In the genomic region with DNA sequence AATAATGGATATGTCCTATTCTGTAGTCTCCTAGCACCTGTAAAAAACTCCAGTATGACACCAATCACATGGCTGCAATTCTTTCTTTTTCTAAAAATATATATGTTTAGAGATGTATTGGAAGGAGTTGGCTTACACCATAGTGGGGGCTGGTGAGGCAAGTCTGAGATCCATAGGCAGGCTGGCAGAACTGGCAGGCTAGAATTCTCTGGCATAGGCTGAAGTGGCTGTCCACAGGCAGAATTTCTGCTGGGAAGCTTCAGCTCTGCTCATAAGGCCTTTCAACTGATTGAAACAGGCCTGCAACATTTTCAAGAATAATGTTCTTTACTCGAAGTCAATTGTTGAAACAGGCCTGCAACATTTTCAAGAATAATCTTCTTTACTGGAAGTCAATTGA, we compare ENCODE assay signal across 34 cellular contexts. TPM values are rescaled to one million over a fixed set of nuclear protein-coding genes. Genes with fewer than 3 reads are reported as not detected.
"Had no signal": no experiment of that assay in that cellular context is flagged by ENCODE, and none has a peak within 500 bp of the region (broad histone marks: within the 10 kb centered on the region; RNA-seq: fewer than 3 reads in every experiment).

No MANE protein-coding gene starts in this region.

- H3K36me3 ChIP-seq: esophagus squamous epithelium, heart right ventricle, lower lobe of right lung, sigmoid colon, thyroid gland, upper lobe of left lung had no signal

- H3K4me3 ChIP-seq: esophagus squamous epithelium, heart right ventricle, lower lobe of right lung, sigmoid colon, thyroid gland, upper lobe of left lung had no signal

- FAIRE-seq: bronchial epithelial cell, colon, endometrium, small intestine had no signal

- H3K27ac ChIP-seq: epithelial cell of prostate, esophagus squamous epithelium, heart right ventricle, lower lobe of right lung, thyroid gland, upper lobe of left lung had no signal

- H3K9me3 ChIP-seq: esophagus squamous epithelium, lower lobe of right lung, sigmoid colon, thyroid gland, upper lobe of left lung had no signal

- H3K27me3 ChIP-seq: esophagus squamous epithelium, heart right ventricle, sigmoid colon, thyroid gland, upper lobe of left lung had no signal

- H3K27me3 Mint-ChIP-seq: progenitor cell of endocrine pancreas had no signal

- H3K4me3 Mint-ChIP-seq: activated CD4-positive, alpha-beta T cell treated with anti-CD3 and anti-CD28 coated beads for 36 hours; activated T-cell treated with anti-CD3 and anti-CD28 coated beads, Interleukin-2, amount 50 U/mL, for 72 hours; central memory CD8-positive, alpha-beta T cell; natural killer cell; stimulated activated memory B cell treated with anti-CD40 and anti-IgM and Interleukin-4, amounts not matched to agents 10 μg/mL and 1 μg/mL and 100 μg/mL, for 72 hours; stimulated activated naive CD8-positive, alpha-beta T cell treated with anti-CD3 and anti-CD28 coated beads, Interleukin-15, amount 100 ng/mL, for 72 hours; T-helper 2 cell treated with Interferon-gamma antibody and Interleukin-4, amounts not matched to agents 5 μg/mL and 100 μg/mL, for 36 hours had no signal

- H3K36me3 Mint-ChIP-seq: activated naive CD4-positive, alpha-beta T cell treated with anti-CD3 and anti-CD28 coated beads, Interleukin-2, amount 50 U/mL, for 72 hours; natural killer cell; stimulated activated memory B cell treated with anti-CD40 and anti-IgM and Interleukin-4, amounts not matched to agents 10 μg/mL and 1 μg/mL and 100 μg/mL, for 72 hours had no signal

- ATAC-seq: activated CD4-positive, alpha-beta T cell treated with anti-CD3 and anti-CD28 coated beads for 36 hours; activated naive CD4-positive, alpha-beta T cell treated with anti-CD3 and anti-CD28 coated beads, Interleukin-2, amount 50 U/mL, for 72 hours; activated T-cell treated with anti-CD3 and anti-CD28 coated beads, Interleukin-2, amount 50 U/mL, for 72 hours; left lobe of liver; lower lobe of right lung; natural killer cell; stimulated activated memory B cell treated with anti-CD40 and anti-IgM and Interleukin-4, amounts not matched to agents 10 μg/mL and 1 μg/mL and 100 μg/mL, for 72 hours; stimulated activated naive CD8-positive, alpha-beta T cell treated with anti-CD3 and anti-CD28 coated beads, Interleukin-15, amount 100 ng/mL, for 72 hours had no signal

- H3K4me1 ChIP-seq: lower lobe of right lung, thyroid gland, upper lobe of left lung had no signal

- H3K9me3 Mint-ChIP-seq: activated naive CD4-positive, alpha-beta T cell treated with anti-CD3 and anti-CD28 coated beads, Interleukin-2, amount 50 U/mL, for 72 hours; central memory CD8-positive, alpha-beta T cell; stimulated activated memory B cell treated with anti-CD40 and anti-IgM and Interleukin-4, amounts not matched to agents 10 μg/mL and 1 μg/mL and 100 μg/mL, for 72 hours; T-helper 2 cell treated with Interferon-gamma antibody and Interleukin-4, amounts not matched to agents 5 μg/mL and 100 μg/mL, for 36 hours had no signal

- H3K27ac Mint-ChIP-seq: activated CD4-positive, alpha-beta T cell treated with anti-CD3 and anti-CD28 coated beads for 36 hours; activated naive CD4-positive, alpha-beta T cell treated with anti-CD3 and anti-CD28 coated beads, Interleukin-2, amount 50 U/mL, for 72 hours; activated T-cell treated with anti-CD3 and anti-CD28 coated beads, Interleukin-2, amount 50 U/mL, for 72 hours; natural killer cell; progenitor cell of endocrine pancreas; stimulated activated memory B cell treated with anti-CD40 and anti-IgM and Interleukin-4, amounts not matched to agents 10 μg/mL and 1 μg/mL and 100 μg/mL, for 72 hours; stimulated activated naive CD8-positive, alpha-beta T cell treated with anti-CD3 and anti-CD28 coated beads, Interleukin-15, amount 100 ng/mL, for 72 hours; T-helper 2 cell treated with Interferon-gamma antibody and Interleukin-4, amounts not matched to agents 5 μg/mL and 100 μg/mL, for 36 hours had no signal

- H3K4me1 Mint-ChIP-seq: activated CD4-positive, alpha-beta T cell treated with anti-CD3 and anti-CD28 coated beads for 36 hours; central memory CD8-positive, alpha-beta T cell; stimulated activated memory B cell treated with anti-CD40 and anti-IgM and Interleukin-4, amounts not matched to agents 10 μg/mL and 1 μg/mL and 100 μg/mL, for 72 hours; stimulated activated naive CD8-positive, alpha-beta T cell treated with anti-CD3 and anti-CD28 coated beads, Interleukin-15, amount 100 ng/mL, for 72 hours had no signal

- DNase-seq: activated CD4-positive, alpha-beta T cell treated with anti-CD3 and anti-CD28 coated beads for 36 hours; activated CD4-positive, alpha-beta T cell treated with anti-CD3 and anti-CD28 coated beads, Interleukin-2, amount 50 U/mL, for 4 hours; activated CD4-positive, CD25-positive, alpha-beta regulatory T cell; activated naive CD4-positive, alpha-beta T cell; activated T-cell treated with anti-CD3 and anti-CD28 coated beads for 4 hours; activated T-cell treated with anti-CD3 and anti-CD28 coated beads, Interleukin-2, amount 50 U/mL, for 72 hours; anterior cingulate cortex; dermis blood vessel endothelial cell; effector CD4-positive, alpha-beta T cell; esophagus squamous epithelium; foreskin melanocyte; heart right ventricle; kidney glomerular epithelial cell; lower lobe of right lung; mesendoderm; natural killer cell; retina; sigmoid colon; small intestine; stimulated activated CD4-positive, alpha-beta T cell treated with anti-CD3 and anti-CD28 coated beads, Interleukin-4, amount 100 ng/mL, for 4 hours; stimulated activated CD8-positive, alpha-beta memory T cell treated with anti-CD3 and anti-CD28 coated beads, Interleukin-4, amount 100 ng/mL, for 48 hours; stimulated activated naive CD8-positive, alpha-beta T cell treated with anti-CD3 and anti-CD28 coated beads, Interleukin-15, amount 100 ng/mL, for 72 hours; thyroid gland; upper lobe of left lung had no signal

RNA-seq across cellular contexts. Expression of gene FGF2, which starts 37.0 kb away (rescaled TPM):
- total RNA-seq: natural killer cell had no signal
